ENCODE assay signal across 21 cellular contexts in genomic region chr2:132497591-132497990, GRCh38.
DNase-seq lines count a peak whose midpoint lies in the region; ATAC-seq and TF ChIP-seq lines count a peak whose summit lies in the region.
"Had no signal": no experiment of that assay in that cellular context is flagged by ENCODE, and none has a peak within 500 bp of the region (broad histone marks: within the 10 kb centered on the region; RNA-seq: fewer than 3 reads in every experiment).

No MANE protein-coding gene starts in this region.

- peak; percentile 28 for DNase-seq in HS-5 (ENCODE audit: low read depth)
- peak; percentile 18 for DNase-seq in T1000 (lab: John Stamatoyannopoulos, UW)
- DNase-seq in fibroblast of mammary gland (ENCODE audit: low read depth) = peak; percentile 36
- peak; percentile 39 for DNase-seq in skeletal muscle cell (ENCODE audit: low read depth)
- no peak for DNase-seq in iPS-NIHi11 (ENCODE audit: low spot score)
- DNase-seq in NCI-H1092 treated with DMSO at 0.1 percent for 48 hours (lab: John Stamatoyannopoulos, UW) = no peak
- no peak for DNase-seq in lower lobe of right lung
- DNase-seq: CD8-positive, alpha-beta T cell; DMS79; KBM-7; NCI-H1436 treated with DMSO at 0.1 percent for 48 hours; NCI-H2029 treated with DMSO at 0.1 percent for 48 hours; NCI-H510A; NCI-H82; SHP77; SK-N-SH had no signal

- peaks cover 15% of the 10 kb centered on the region for H3K9me3 ChIP-seq in lower lobe of right lung
- H3K9me3 ChIP-seq: SK-N-SH had no signal

- no peak for ATAC-seq in lower lobe of right lung
- ATAC-seq: CD8-positive, alpha-beta T cell; GM23338; HCT116; Panc1 had no signal

- H3K4me3 ChIP-seq in fibroblast of mammary gland (ENCODE audit: control insufficient read depth, low read depth, low read length) (no peak overlapping the region), skeletal muscle cell (ENCODE audit: low read depth, low read length) (no peak overlapping the region), lower lobe of right lung (no peak overlapping the region)
- H3K4me3 ChIP-seq: BLaER1, GM23338 had no signal

- TF ChIP-seq CTCF in fibroblast of mammary gland (conservative IDR thresholded peaks at IDR 0.05; ENCODE audit: control insufficient read depth, insufficient read depth, low read depth, low read length) (no peak), lower lobe of right lung (IDR thresholded peaks at IDR 0.05) (no peak)

- no peak overlapping the region for H3K27ac ChIP-seq in lower lobe of right lung
- H3K27ac ChIP-seq: BLaER1, HL-60 had no signal

- H3K36me3 ChIP-seq in lower lobe of right lung = no peaks in the 10 kb centered on the region
- H3K36me3 ChIP-seq: BLaER1 had no signal

- intact Hi-C loops in lower lobe of right lung (cut with DNase I) = no loop called here

- H3K4me1 ChIP-seq in lower lobe of right lung = no peaks in the 10 kb centered on the region
- H3K4me1 ChIP-seq: BLaER1 had no signal

- H3K27me3 ChIP-seq in lower lobe of right lung (ENCODE audit: low read depth) = no peaks in the 10 kb centered on the region
- H3K27me3 ChIP-seq: BLaER1 had no signal

Comparison
In these comparisons a context has a peak if more than half of its experiments do, and no peak if none do; other contexts are left out.
1. DNase-seq: peak in HS-5 (single experiment), T1000 (single experiment), fibroblast of mammary gland (single experiment) and skeletal muscle cell (single experiment); none in iPS-NIHi11 (single experiment), NCI-H1092 treated with DMSO at 0.1 percent for 48 hours (single experiment) and lower lobe of right lung (single experiment).